In genomic region chr7:2249744-2250323, GRCh38 we compare ENCODE assay signal across 13 cellular contexts. TPM values are rescaled to one million over a fixed set of nuclear protein-coding genes. Genes with fewer than 3 reads are reported as not detected.
DNase-seq lines count a peak whose midpoint lies in the region; ATAC-seq, FAIRE-seq and TF ChIP-seq lines count a peak whose summit lies in the region.
"Had no signal": no experiment of that assay in that cellular context is flagged by ENCODE, and none has a peak within 500 bp of the region (broad histone marks: within the 10 kb centered on the region; RNA-seq: fewer than 3 reads in every experiment).

No MANE protein-coding gene starts in this region.

- peak; percentile 36 for TF ChIP-seq POLR2A in GM18951 (IDR thresholded peaks at IDR 0.05; ENCODE audit: extremely low read depth, insufficient read depth, insufficient read length)
- peak; percentile 71; the same call in 1 of the 2 replicates for TF ChIP-seq POLR2A in GM12878 (IDR thresholded peaks at IDR 0.05; ENCODE audit: low read depth, low read length)

- RAD21 ChIA-PET in GM12878 (lab: Charles Lee; ENCODE audit: unreplicated experiment): interaction anchor here (1.1 to 3.5 kb wide), 4 partner anchors 9 to 99 kb away, joined by 3 to 20 read pairs (median 6); no protein-coding TSS in a partner anchor

- 88% methylated on average over 27 of the region's 27 CpGs for WGBS in GM12878 (ENCODE audit: insufficient coverage, insufficient replicate concordance, low lambda C conversion rate, missing lambda C conversion rate)

- intact Hi-C loops in GM12878 (cut with micrococcal nuclease; ENCODE audit: unreplicated experiment): no loop called here
- intact Hi-C loops in sciatic nerve (cut with DNase I): loop anchor here (5.0 kb wide), 1 partner anchor 1987 kb away; no protein-coding TSS in a partner anchor

- H4K20me1 ChIP-seq in GM12878 (ENCODE audit: control insufficient read depth, insufficient read depth): no peaks in the 10 kb centered on the region

- POLR2A ChIA-PET in GM12878 (lab: Charles Lee): interaction anchor here (0.5 to 1.7 kb wide), 4 partner anchors 9 to 47 kb away, joined by 4 to 7 read pairs (median 4); no protein-coding TSS in a partner anchor

- no peaks in the 10 kb centered on the region for H3K27me3 ChIP-seq in GM12878 (replicated peaks in 1 of 2; ENCODE audit: control insufficient read depth in 2 of 2, insufficient read depth in 2 of 2, low read length in 1 of 2)
- H3K27me3 ChIP-seq: pancreas had no signal

- TF ChIP-seq CTCF in AG09309 (IDR thresholded peaks at IDR 0.05; ENCODE audit: control insufficient read depth, insufficient read depth, low read depth, low read length, missing control alignments): no peak
- no peak for TF ChIP-seq CTCF in GM12878 (IDR thresholded peaks at IDR 0.05 in 2 of 3, conservative IDR thresholded peaks at IDR 0.05 in 1 of 3; ENCODE audit: control insufficient read depth in 2 of 3, extremely low read depth in 1 of 3, insufficient read depth in 1 of 3, low read depth in 3 of 3, low read length in 3 of 3)
- no peak for TF ChIP-seq CTCF in GM20000 (IDR thresholded peaks at IDR 0.05; ENCODE audit: extremely low read depth, missing control alignments)

- H3K79me2 ChIP-seq in GM12878 (ENCODE audit: control insufficient read depth, insufficient read depth, low read length): no peaks in the 10 kb centered on the region; the same call in 1 of the 2 replicates

- in situ Hi-C loops in GM18951 (cut with MboI; ENCODE audit: low sequenced_read_pairs, unreplicated experiment): no loop called here
- in situ Hi-C loops in GM12878 (cut with MboI): loop anchor here (5.0 kb wide), 1 partner anchor 97 kb away; no protein-coding TSS in a partner anchor

- no peak for FAIRE-seq in GM12878 (lab: Jason Lieb, UNC)
- FAIRE-seq: pancreas had no signal

- BruUV-seq in GM12878 (replicated peaks; lab: Mats Ljungman, UMichigan): no TSS peak

- SMC1A ChIA-PET in GM12878 (lab: Charles Lee; ENCODE audit: uncharacterized antibody, unreplicated experiment): interaction anchor here (1.4 to 3.5 kb wide), 8 partner anchors 9 to 97 kb away, joined by 4 to 27 read pairs (median 8); no protein-coding TSS in a partner anchor

- DNase-seq in AG09309 (ENCODE audit: low read depth): no peak
- no peak for DNase-seq in GM12878 (ENCODE audit: low read depth, low spot score)
- DNase-seq in sciatic nerve (ENCODE audit: low spot score): peak; percentile 59
- DNase-seq in NCI-H1092 (lab: John Stamatoyannopoulos, UW): no peak
- DNase-seq in GM20000 (ENCODE audit: low spot score): no peak
- DNase-seq: activated effector memory CD4-positive, alpha-beta T cell treated with Interleukin-2 at 50 U/mL for 16 hours; kidney glomerular epithelial cell; NCI-H2029 treated with DMSO at 0.1 percent for 48 hours; NCI-H510A treated with DMSO at 0.1 percent for 48 hours had no signal

- H3K4me3 ChIP-seq in AG09309 (ENCODE audit: control insufficient read depth, low read depth, low read length) (peak overlapping the region; percentile 37), GM12878 (peak overlapping the region; percentile 36; the same call in 1 of the 2 replicates)
- H3K4me3 ChIP-seq: pancreas had no signal

- H3K27ac ChIP-seq in GM12878 (ENCODE audit: control insufficient read depth, insufficient read depth): peak overlapping the region; percentile 67; the same call in 1 of the 2 replicates
- H3K27ac ChIP-seq: C4-2B had no signal

- no peaks in the 10 kb centered on the region; the same call in 2 of the 3 replicates for H3K9me3 ChIP-seq in GM12878 (replicated peaks; ENCODE audit: control insufficient read depth, insufficient read depth, low read length)
- H3K9me3 ChIP-seq: pancreas had no signal

- no peak overlapping the region for H2AFZ ChIP-seq in GM12878 (ENCODE audit: control insufficient read depth, low read depth, low read length)

- ATAC-seq in GM12878 (no peak; the same call in 2 of the 3 replicates), sciatic nerve (no peak), HG03378 (IDR thresholded peaks at IDR 0.05; ENCODE audit: unreplicated experiment) (no peak)

- CTCF ChIA-PET in GM12878 (lab: Yijun Ruan, JAX): interaction anchor here (0.7 to 2.7 kb wide), 8 partner anchors 11 to 98 kb away, joined by 3 to 21 read pairs (median 7); no protein-coding TSS in a partner anchor

- peaks cover 4 to 19% of the 10 kb centered on the region in 2 experiments; a peak in 3 of 4 replicates for H3K36me3 ChIP-seq in GM12878 (ENCODE audit: control insufficient read depth in 2 of 2, insufficient read depth in 2 of 2, low read length in 1 of 2)
- H3K36me3 ChIP-seq: pancreas had no signal

- no peak for TF ChIP-seq EP300 in GM12878 (IDR thresholded peaks at IDR 0.05; ENCODE audit: borderline replicate concordance in 1 of 2, control insufficient read depth in 1 of 2, low read depth in 2 of 2, low read length in 2 of 2)

- H3K9ac ChIP-seq in GM12878 (ENCODE audit: control insufficient read depth, insufficient read depth, low read length): no peak overlapping the region

- peak overlapping the region; percentile 87 for H3K4me2 ChIP-seq in GM12878 (ENCODE audit: control insufficient read depth, insufficient read depth)

- TF ChIP-seq RAD21 in GM12878 (IDR thresholded peaks at IDR 0.05; ENCODE audit: insufficient read depth, low read depth, low read length): no peak

- peaks cover 32% of the 10 kb centered on the region for H3K4me1 ChIP-seq in GM12878 (ENCODE audit: control insufficient read depth, insufficient read depth, low read length)
- H3K4me1 ChIP-seq: pancreas had no signal

TF ChIP-seq in GM12878, 131 proteins besides CTCF, POLR2A, EP300 and RAD21 (continues in another document):
- TF ChIP-seq PML (IDR thresholded peaks at IDR 0.05; ENCODE audit: low read length): no peak
- TF ChIP-seq NR2C1 (IDR thresholded peaks at IDR 0.05): no peak
- TF ChIP-seq BRCA1 (IDR thresholded peaks at IDR 0.05; ENCODE audit: low read depth, low read length): no peak
- no peak for TF ChIP-seq ZNF207 (IDR thresholded peaks at IDR 0.05; ENCODE audit: borderline replicate concordance)
- TF ChIP-seq POLR2AphosphoS5 (IDR thresholded peaks at IDR 0.05; ENCODE audit: low read length): no peak

RNA-seq across cellular contexts. Expression of gene NUDT1, which starts 7.8 kb away (rescaled TPM):
- total RNA-seq in GM12878 (2013; cell fraction: nucleolus; rRNA removed): 4.4 and 5.3 TPM in 2 replicates
- total RNA-seq in GM12878 (2014; rRNA removed) (71.4 and 81.6 TPM in 2 replicates), GM12878 (2014; rRNA removed; fragmentation: Illumina TruSeq; extraction: Trizol) (56.4 and 58.1 TPM in 2 replicates), GM12878 (2021) (62.1 TPM in 2 replicates), sciatic nerve (11.5 TPM)
- 44.4 TPM for polyA plus RNA-seq in GM12878 (2011; ENCODE audit: low read depth)
- polyA plus RNA-seq in GM12878 (2011; rRNA removed) (24.1 and 40.2 TPM in 2 replicates), GM12878 (2014; fragmentation: Illumina TruSeq; extraction: Trizol) (7.7 and 36.7 TPM in 2 replicates), GM12878 (2014; fragmentation: Nextera tagmentation; extraction: Ambion mirVana) (10 to 100 TPM in 1 of 2 experiments, 1 to 10 TPM in 1; 7.7 to 23.3 TPM), GM12878 (2014; rRNA removed) (77.5 and 87.5 TPM in 2 replicates), GM12878 (2016; fragmentation: Nextera tagmentation; extraction: Ambion mirVana) (100 to 1,000 TPM; 115 to 122 TPM)
- polyA plus RNA-seq in GM12878 (2011; cell fraction: cytosol; rRNA removed): 61.4 and 74.1 TPM in 2 replicates
- 36.5 and 38.9 TPM in 2 replicates for polyA plus RNA-seq in GM12878 (2011; cell fraction: nucleus; rRNA removed)
- polyA plus RNA-seq in GM12878 (2012): 51.4 and 59.5 TPM in 2 replicates
- 18.9 and 42.0 TPM in 2 replicates for polyA minus RNA-seq in GM12878 (2011; rRNA and poly(A)+ RNA removed)
- polyA minus RNA-seq in GM12878 (2011; cell fraction: cytosol; rRNA and poly(A)+ RNA removed): 14.9 and 15.0 TPM in 2 replicates
- 7.5 and 9.6 TPM in 2 replicates for polyA minus RNA-seq in GM12878 (2011; cell fraction: nucleus; rRNA and poly(A)+ RNA removed)

RNA-seq across cellular contexts. Expression of gene MRM2, which starts 7.8 kb away (rescaled TPM):
- 17.7 and 17.9 TPM in 2 replicates for total RNA-seq in GM12878 (2013; cell fraction: nucleolus; rRNA removed)
- total RNA-seq in GM12878 (2014; rRNA removed) (57.1 and 61.7 TPM in 2 replicates), GM12878 (2014; rRNA removed; fragmentation: Illumina TruSeq; extraction: Trizol) (54.8 and 60.1 TPM in 2 replicates), GM12878 (2021) (61.2 and 62.9 TPM in 2 replicates), sciatic nerve (12.9 TPM)
- 25.8 TPM for polyA plus RNA-seq in GM12878 (2011; ENCODE audit: low read depth)
- polyA plus RNA-seq in GM12878 (2011; rRNA removed) (34.8 and 43.2 TPM in 2 replicates), GM12878 (2014; fragmentation: Illumina TruSeq; extraction: Trizol) (75.6 and 79.8 TPM in 2 replicates), GM12878 (2014; fragmentation: Nextera tagmentation; extraction: Ambion mirVana) (10 to 100 TPM; 91.4 to 92.9 TPM), GM12878 (2014; rRNA removed) (58.9 and 59.2 TPM in 2 replicates), GM12878 (2016; fragmentation: Nextera tagmentation; extraction: Ambion mirVana) (100 to 1,000 TPM; 125 to 128 TPM)
- polyA plus RNA-seq in GM12878 (2011; cell fraction: cytosol; rRNA removed): 36.7 and 39.9 TPM in 2 replicates
- polyA plus RNA-seq in GM12878 (2011; cell fraction: nucleus; rRNA removed): 16.7 and 20.8 TPM in 2 replicates
- 37.1 and 37.7 TPM in 2 replicates for polyA plus RNA-seq in GM12878 (2012)
- polyA minus RNA-seq in GM12878 (2011; rRNA and poly(A)+ RNA removed): 29.7 and 30.7 TPM in 2 replicates
- polyA minus RNA-seq in GM12878 (2011; cell fraction: cytosol; rRNA and poly(A)+ RNA removed): 10.8 and 13.8 TPM in 2 replicates
- polyA minus RNA-seq in GM12878 (2011; cell fraction: nucleus; rRNA and poly(A)+ RNA removed): 9.9 and 13.7 TPM in 2 replicates

RNA-seq across cellular contexts. Expression of gene MAD1L1, which starts 17.1 kb away (rescaled TPM):
- 141 TPM in 2 replicates for total RNA-seq in GM12878 (2013; cell fraction: nucleolus; rRNA removed)
- total RNA-seq in GM12878 (2014; rRNA removed): 70.5 and 75.7 TPM in 2 replicates
- 17.1 and 18.7 TPM in 2 replicates for total RNA-seq in GM12878 (2014; rRNA removed; fragmentation: Illumina TruSeq; extraction: Trizol)
- total RNA-seq in GM12878 (2021): 56.5 and 56.6 TPM in 2 replicates
- 20.3 TPM for polyA plus RNA-seq in GM12878 (2011; ENCODE audit: low read depth)
- 18.6 and 33.4 TPM in 2 replicates for polyA plus RNA-seq in GM12878 (2011; rRNA removed)
- polyA plus RNA-seq in GM12878 (2011; cell fraction: cytosol; rRNA removed): 63.4 and 81.7 TPM in 2 replicates
- polyA plus RNA-seq in GM12878 (2011; cell fraction: nucleus; rRNA removed): 48.8 and 57.0 TPM in 2 replicates
- 37.9 and 62.7 TPM in 2 replicates for polyA plus RNA-seq in GM12878 (2012)
- polyA plus RNA-seq in GM12878 (2014; fragmentation: Illumina TruSeq; extraction: Trizol): 2.4 and 8.1 TPM in 2 replicates
- polyA plus RNA-seq in GM12878 (2014; fragmentation: Nextera tagmentation; extraction: Ambion mirVana): 1 to 10 TPM; 2.2 to 5.1 TPM
- polyA plus RNA-seq in GM12878 (2014; rRNA removed): 43.2 and 63.4 TPM in 2 replicates
- polyA plus RNA-seq in GM12878 (2016; fragmentation: Nextera tagmentation; extraction: Ambion mirVana): 10 to 100 TPM; 73.1 to 76.8 TPM
- 26.5 and 49.2 TPM in 2 replicates for polyA minus RNA-seq in GM12878 (2011; rRNA and poly(A)+ RNA removed)
- polyA minus RNA-seq in GM12878 (2011; cell fraction: cytosol; rRNA and poly(A)+ RNA removed): 29.7 and 31.5 TPM in 2 replicates
- 23.5 and 35.1 TPM in 2 replicates for polyA minus RNA-seq in GM12878 (2011; cell fraction: nucleus; rRNA and poly(A)+ RNA removed)
- 42.1 TPM for total RNA-seq in sciatic nerve
